Comparison of ENCODE assay signal across 9 cellular contexts in genomic region chr15:29115093-29115991, GRCh38.
DNase-seq lines count a peak whose midpoint lies in the region; ATAC-seq lines count a peak whose summit lies in the region.
"Had no signal": no experiment of that assay in that cellular context is flagged by ENCODE, and none has a peak within 500 bp of the region (broad histone marks: within the 10 kb centered on the region; RNA-seq: fewer than 3 reads in every experiment).

No MANE protein-coding gene starts in this region.

- no peak overlapping the region for H3K27ac ChIP-seq in rectal smooth muscle tissue (ENCODE audit: low read depth, low read length)

- peak; percentile 30 for DNase-seq in UCSD-AML1 (lab: John Stamatoyannopoulos, UW; ENCODE audit: unreplicated experiment)
- DNase-seq in head of caudate nucleus: peak in 37 of 42 donors; percentile 23 to 72 (median 47)
- no peak for DNase-seq in DMS153 (lab: John Stamatoyannopoulos, UW)
- DNase-seq in pons (ENCODE audit: low spot score): no peak
- DNase-seq in NCI-H748 (lab: John Stamatoyannopoulos, UW; ENCODE audit: unreplicated experiment): no peak
- DNase-seq: NCI-H526 had no signal

- H3K9ac ChIP-seq in ES-I3 (ENCODE audit: low read depth, low read length) (peak overlapping the region; percentile 55; the same call in 1 of the 2 replicates), rectal smooth muscle tissue (ENCODE audit: low read length) (no peak overlapping the region)

- ATAC-seq in HG02759 (IDR thresholded peaks at IDR 0.05; ENCODE audit: unreplicated experiment): no peak

- H3K36me3 ChIP-seq in ES-I3 (ENCODE audit: insufficient read depth, low read length) (no peaks in the 10 kb centered on the region), rectal smooth muscle tissue (ENCODE audit: control insufficient read depth, insufficient read depth, low read length) (no peaks in the 10 kb centered on the region)

- H3K9me3 ChIP-seq in ES-I3 (ENCODE audit: control insufficient read depth, insufficient read depth, low read length): no peaks in the 10 kb centered on the region

- H3K4me3 ChIP-seq in rectal smooth muscle tissue (ENCODE audit: low read length): peak overlapping the region; percentile 52

- H3K27me3 ChIP-seq in rectal smooth muscle tissue (ENCODE audit: control insufficient read depth, insufficient read depth, low read length): peaks cover 13% of the 10 kb centered on the region

- intact Hi-C loops in head of caudate nucleus (cut with DNase I): no loop called here

- H3K4me1 ChIP-seq in ES-I3 (ENCODE audit: insufficient read depth, low read length) (peaks cover 6% of the 10 kb centered on the region; the same call in 1 of the 2 replicates), rectal smooth muscle tissue (ENCODE audit: control insufficient read depth, insufficient read depth, low read length) (no peaks in the 10 kb centered on the region)

Comparison
In these comparisons a context has a peak if more than half of its experiments do, and no peak if none do; other contexts are left out.
1. DNase-seq: peak in UCSD-AML1 (single experiment) and head of caudate nucleus (37 of 42); none in DMS153 (single experiment), pons (single experiment) and NCI-H748 (single experiment).